21 cellular contexts compared by ENCODE assay signal in the genomic region with DNA sequence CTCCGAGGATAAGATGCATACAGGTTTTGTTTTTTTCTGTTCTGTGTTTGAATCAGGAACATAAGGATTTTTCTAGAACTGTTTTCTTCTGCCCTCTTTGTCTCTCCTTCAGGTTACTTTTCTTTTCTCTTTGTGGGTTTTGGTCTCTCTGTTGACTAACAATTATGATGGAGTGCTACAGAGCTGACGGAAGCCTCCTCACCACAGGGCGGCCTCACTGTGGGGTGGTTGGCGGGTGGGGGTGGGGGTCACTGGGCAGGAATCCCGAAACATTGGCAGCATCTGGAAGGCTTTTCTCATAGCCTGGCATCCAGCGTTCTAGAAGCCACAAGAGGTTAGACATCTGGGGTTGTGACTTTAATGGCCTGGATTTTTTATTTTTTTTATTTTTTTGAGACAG. TPM values are rescaled to one million over a fixed set of nuclear protein-coding genes. Genes with fewer than 3 reads are reported as not detected.
DNase-seq lines count a peak whose midpoint lies in the region; ATAC-seq and TF ChIP-seq lines count a peak whose summit lies in the region.
"Had no signal": no experiment of that assay in that cellular context is flagged by ENCODE, and none has a peak within 500 bp of the region (broad histone marks: within the 10 kb centered on the region; RNA-seq: fewer than 3 reads in every experiment).

No MANE protein-coding gene starts in this region.

- TF ChIP-seq POLR2A in erythroblast (IDR thresholded peaks at IDR 0.05; ENCODE audit: low read length): no peak

- peak; percentile 81 for ATAC-seq in CD8-positive, alpha-beta T cell
- ATAC-seq in natural killer cell: peak; percentile 68 to 89 (median 81)
- ATAC-seq: left ventricle myocardium superior had no signal

- H3K9me3 Mint-ChIP-seq in CD8-positive, alpha-beta T cell: peaks cover 6% of the 10 kb centered on the region
- peaks cover 10% of the 10 kb centered on the region for H3K9me3 Mint-ChIP-seq in activated T-helper 2 cell treated with anti-CD3 and anti-CD28 coated beads, Interferon-gamma antibody, Interleukin-2, Interleukin-4, amounts not matched to agents 10 μg/mL and 5 μg/mL and 100 μg/mL, durations not matched to agents 14 hours and 24 hours and 36 hours
- peaks cover 3 to 5% of the 10 kb centered on the region in 2 donors for H3K9me3 Mint-ChIP-seq in natural killer cell

- H3K4me3 Mint-ChIP-seq in CD8-positive, alpha-beta T cell: peak overlapping the region; percentile 29
- H3K4me3 Mint-ChIP-seq in activated T-helper 2 cell treated with anti-CD3 and anti-CD28 coated beads, Interferon-gamma antibody, Interleukin-2, Interleukin-4, amounts not matched to agents 10 μg/mL and 5 μg/mL and 100 μg/mL, durations not matched to agents 14 hours and 24 hours and 36 hours (ENCODE audit: low read depth): peak overlapping the region; percentile 5
- peak overlapping the region; percentile 65 for H3K4me3 Mint-ChIP-seq in natural killer cell
- H3K4me3 Mint-ChIP-seq: dendritic cell treated with granulocyte-macrophage colony-stimulating factor and Interleukin-4, amounts not matched to agents 40 ng/mL and 50 ng/mL, for 4 days had no signal

- H3K36me3 ChIP-seq in CD8-positive, alpha-beta T cell (ENCODE audit: insufficient read depth, low read length): no peaks in the 10 kb centered on the region
- H3K36me3 ChIP-seq: sigmoid colon, SJCRH30, thoracic aorta had no signal

- intact Hi-C loops in CD8-positive, alpha-beta T cell (cut with DNase I, micrococcal nuclease): loop anchor here in 1 of 2 experiments (1.0 to 2.0 kb wide), 2 partner anchors 13 to 14 kb away; no protein-coding TSS in a partner anchor
- intact Hi-C loops in activated T-helper 2 cell treated with anti-CD3 and anti-CD28 coated beads, Interferon-gamma antibody, Interleukin-2, Interleukin-4, amounts not matched to agents 10 μg/mL and 5 μg/mL and 100 μg/mL, durations not matched to agents 14 hours and 24 hours and 36 hours (cut with micrococcal nuclease): loop anchor here (1.0 kb wide), 1 partner anchor 14 kb away; no protein-coding TSS in a partner anchor
- intact Hi-C loops in natural killer cell (cut with micrococcal nuclease): loop anchor here (1.0 to 2.0 kb wide), 2 partner anchors 9 to 13 kb away; no protein-coding TSS in a partner anchor

- H3K27ac Mint-ChIP-seq in CD8-positive, alpha-beta T cell: peak overlapping the region; percentile 73
- H3K27ac Mint-ChIP-seq in activated T-helper 2 cell treated with anti-CD3 and anti-CD28 coated beads, Interferon-gamma antibody, Interleukin-2, Interleukin-4, amounts not matched to agents 10 μg/mL and 5 μg/mL and 100 μg/mL, durations not matched to agents 14 hours and 24 hours and 36 hours: peak overlapping the region; percentile 28
- H3K27ac Mint-ChIP-seq in natural killer cell: peak overlapping the region; percentile 77 to 89
- H3K27ac Mint-ChIP-seq: dendritic cell treated with granulocyte-macrophage colony-stimulating factor and Interleukin-4, amounts not matched to agents 40 ng/mL and 50 ng/mL, for 4 days had no signal

- no peak for TF ChIP-seq CTCF in CD8-positive, alpha-beta T cell (IDR thresholded peaks at IDR 0.05)
- no peak for TF ChIP-seq CTCF in natural killer cell (IDR thresholded peaks at IDR 0.05)

- H3K27me3 ChIP-seq in CD8-positive, alpha-beta T cell (ENCODE audit: insufficient read depth, low read length): no peaks in the 10 kb centered on the region

- H3K4me1 ChIP-seq in CD8-positive, alpha-beta T cell (ENCODE audit: insufficient read depth, low read length): peaks cover 38% of the 10 kb centered on the region
- H3K4me1 ChIP-seq: SJCRH30 had no signal

- H3K4me1 Mint-ChIP-seq in CD8-positive, alpha-beta T cell (ENCODE audit: low read depth): peaks cover 32% of the 10 kb centered on the region
- peaks cover 18% of the 10 kb centered on the region for H3K4me1 Mint-ChIP-seq in activated T-helper 2 cell treated with anti-CD3 and anti-CD28 coated beads, Interferon-gamma antibody, Interleukin-2, Interleukin-4, amounts not matched to agents 10 μg/mL and 5 μg/mL and 100 μg/mL, durations not matched to agents 14 hours and 24 hours and 36 hours (ENCODE audit: low read depth)
- peaks cover 38 to 60% of the 10 kb centered on the region in 2 donors for H3K4me1 Mint-ChIP-seq in natural killer cell

- no peaks in the 10 kb centered on the region for H3K27me3 Mint-ChIP-seq in CD8-positive, alpha-beta T cell (ENCODE audit: low read depth)
- H3K27me3 Mint-ChIP-seq in activated T-helper 2 cell treated with anti-CD3 and anti-CD28 coated beads, Interferon-gamma antibody, Interleukin-2, Interleukin-4, amounts not matched to agents 10 μg/mL and 5 μg/mL and 100 μg/mL, durations not matched to agents 14 hours and 24 hours and 36 hours (ENCODE audit: low read depth): peaks cover 11% of the 10 kb centered on the region
- no peaks in the 10 kb centered on the region for H3K27me3 Mint-ChIP-seq in natural killer cell (ENCODE audit: low read depth in 2 of 2)

- POLR2A ChIA-PET in CD8-positive, alpha-beta T cell (lab: Charles Lee): interaction anchor here (0.8 to 1.2 kb wide), 4 partner anchors 9 to 35 kb away, joined by 3 to 5 read pairs (median 3); a partner anchor contains a TSS

- H3K27ac ChIP-seq in CD8-positive, alpha-beta T cell (ENCODE audit: low read depth, low read length): no peak overlapping the region
- H3K27ac ChIP-seq: epithelial cell of prostate, PC-9, sigmoid colon, SJCRH30, thoracic aorta had no signal

- peak in 3 of 7 experiments; percentile 40 to 60 (median 45) for DNase-seq in CD8-positive, alpha-beta T cell
- DNase-seq in KBM-7 (peak; percentile 56), natural killer cell (no peak), erythroblast (lab: John Stamatoyannopoulos, UW) (no peak), NCI-H2029 (lab: John Stamatoyannopoulos, UW) (no peak), HT-29 (ENCODE audit: low spot score) (no peak)
- no peak for DNase-seq in activated T-helper 2 cell treated with anti-CD3 and anti-CD28 coated beads, Interferon-gamma antibody, Interleukin-2, Interleukin-4, amounts not matched to agents 10 μg/mL and 5 μg/mL and 100 μg/mL, durations not matched to agents 14 hours and 24 hours and 36 hours (ENCODE audit: low spot score)
- DNase-seq: activated CD4-positive, alpha-beta T cell treated with anti-CD3 and anti-CD28 coated beads for 1 hour; DMS53; left ventricle myocardium superior; MM.1S; NCI-H2081 treated with DMSO at 0.1 percent for 48 hours; NCI-H524; PC-9; sigmoid colon; SJCRH30; T1000 had no signal

- no peak overlapping the region for H3K4me3 ChIP-seq in CD8-positive, alpha-beta T cell (ENCODE audit: low read depth, low read length)
- H3K4me3 ChIP-seq: PC-9, sigmoid colon, SJCRH30, thoracic aorta had no signal

- no peaks in the 10 kb centered on the region for H3K9me3 ChIP-seq in CD8-positive, alpha-beta T cell (ENCODE audit: low read length)

- H3K36me3 Mint-ChIP-seq in CD8-positive, alpha-beta T cell: peaks cover 6% of the 10 kb centered on the region
- peaks cover 11% of the 10 kb centered on the region for H3K36me3 Mint-ChIP-seq in activated T-helper 2 cell treated with anti-CD3 and anti-CD28 coated beads, Interferon-gamma antibody, Interleukin-2, Interleukin-4, amounts not matched to agents 10 μg/mL and 5 μg/mL and 100 μg/mL, durations not matched to agents 14 hours and 24 hours and 36 hours (ENCODE audit: low read depth)
- H3K36me3 Mint-ChIP-seq in natural killer cell: peaks cover 8% of the 10 kb centered on the region

- CTCF ChIA-PET in CD8-positive, alpha-beta T cell (lab: Charles Lee): interaction anchor here (1.3 to 3.5 kb wide), 4 partner anchors 10 to 36 kb away, joined by 4 to 19 read pairs (median 4); a partner anchor contains a TSS

- in situ Hi-C loops in KBM-7 (cut with MboI; ENCODE audit: low pct_unique_long_range_greater_than_20kb, low sequenced_read_pairs): no loop called here

RNA-seq across cellular contexts. Expression of a gene that starts 12.0 kb away (rescaled TPM):
- total RNA-seq in CD8-positive, alpha-beta T cell: 10 to 100 TPM; 38.1 to 40.0 TPM
- 25.4 and 27.5 TPM in 2 replicates for total RNA-seq in activated T-helper 2 cell treated with anti-CD3 and anti-CD28 coated beads, Interferon-gamma antibody, Interleukin-2, Interleukin-4, amounts not matched to agents 10 μg/mL and 5 μg/mL and 100 μg/mL, durations not matched to agents 14 hours and 24 hours and 36 hours
- 100 to 1,000 TPM; 269 to 353 (median 317) TPM for total RNA-seq in natural killer cell
- 0.92 TPM in 1 of 2 replicates, not detected in the other for total RNA-seq in HT-29 (2014; rRNA removed; shearing (Covaris generic))
- total RNA-seq: osteocyte, PC-9, SJCRH30 had no signal

RNA-seq across cellular contexts. Expression of a gene that starts 26.1 kb away (rescaled TPM):
- total RNA-seq in CD8-positive, alpha-beta T cell: not detected
- total RNA-seq in activated T-helper 2 cell treated with anti-CD3 and anti-CD28 coated beads, Interferon-gamma antibody, Interleukin-2, Interleukin-4, amounts not matched to agents 10 μg/mL and 5 μg/mL and 100 μg/mL, durations not matched to agents 14 hours and 24 hours and 36 hours: not detected in 2 replicates
- total RNA-seq in natural killer cell: not detected
- total RNA-seq in HT-29 (2014; rRNA removed; shearing (Covaris generic)): not detected in 2 replicates
- total RNA-seq: left ventricle myocardium superior, osteocyte, PC-9, sigmoid colon, SJCRH30, thoracic aorta had no signal

RNA-seq across cellular contexts. Expression of a gene that starts 35.7 kb away (rescaled TPM):
- 10 to 100 TPM; 72.5 to 78.0 TPM for total RNA-seq in CD8-positive, alpha-beta T cell
- 98.0 and 99.6 TPM in 2 replicates for total RNA-seq in activated T-helper 2 cell treated with anti-CD3 and anti-CD28 coated beads, Interferon-gamma antibody, Interleukin-2, Interleukin-4, amounts not matched to agents 10 μg/mL and 5 μg/mL and 100 μg/mL, durations not matched to agents 14 hours and 24 hours and 36 hours
- 10 to 100 TPM; 54.1 to 60.5 (median 55.5) TPM for total RNA-seq in natural killer cell
- total RNA-seq in HT-29 (2014; rRNA removed; shearing (Covaris generic)): 50.7 and 59.5 TPM in 2 replicates

RNA-seq across cellular contexts. Expression of a gene that starts 36.6 kb away (rescaled TPM):
- 10 to 100 TPM; 48.8 to 51.6 TPM for total RNA-seq in CD8-positive, alpha-beta T cell
- 45.4 and 50.0 TPM in 2 replicates for total RNA-seq in activated T-helper 2 cell treated with anti-CD3 and anti-CD28 coated beads, Interferon-gamma antibody, Interleukin-2, Interleukin-4, amounts not matched to agents 10 μg/mL and 5 μg/mL and 100 μg/mL, durations not matched to agents 14 hours and 24 hours and 36 hours
- total RNA-seq in natural killer cell: 10 to 100 TPM; 39.9 to 53.6 (median 43.8) TPM
- total RNA-seq in HT-29 (2014; rRNA removed; shearing (Covaris generic)): 31.4 TPM in 2 replicates

Comparison
In these comparisons a context has a peak if more than half of its experiments do, and no peak if none do; other contexts are left out.
1. H3K27ac Mint-ChIP-seq: peak in every context shown above with its lines; median percentile 83 in natural killer cell; 73 in CD8-positive, alpha-beta T cell; 28 in activated T-helper 2 cell treated with anti-CD3 and anti-CD28 coated beads, Interferon-gamma antibody, Interleukin-2, Interleukin-4, amounts not matched to agents 10 μg/mL and 5 μg/mL and 100 μg/mL, durations not matched to agents 14 hours and 24 hours and 36 hours.
2. H3K4me3 Mint-ChIP-seq: peak in every context shown above with its lines; median percentile 65 in natural killer cell; 29 in CD8-positive, alpha-beta T cell; 5 in activated T-helper 2 cell treated with anti-CD3 and anti-CD28 coated beads, Interferon-gamma antibody, Interleukin-2, Interleukin-4, amounts not matched to agents 10 μg/mL and 5 μg/mL and 100 μg/mL, durations not matched to agents 14 hours and 24 hours and 36 hours.
3. RNA of a gene that starts 12.0 kb away (total RNA-seq): 269 to 353 TPM in natural killer cell, 38.1 to 40.0 TPM in CD8-positive, alpha-beta T cell and 25.4 to 27.5 TPM in activated T-helper 2 cell treated with anti-CD3 and anti-CD28 coated beads, Interferon-gamma antibody, Interleukin-2, Interleukin-4, amounts not matched to agents 10 μg/mL and 5 μg/mL and 100 μg/mL, durations not matched to agents 14 hours and 24 hours and 36 hours; 0.92 TPM in HT-29; every median in the first group is over 10 times any median in the second.